Comparison of ENCODE assay signal across 1 cellular context in genomic region chr17:75127936-75128335, GRCh38. TPM values are rescaled to one million over a fixed set of nuclear protein-coding genes. Genes with fewer than 3 reads are reported as not detected.
"Had no signal": no experiment of that assay in that cellular context is flagged by ENCODE, and none has a peak within 500 bp of the region (broad histone marks: within the 10 kb centered on the region; RNA-seq: fewer than 3 reads in every experiment).

No MANE protein-coding gene starts in this region.

RNA-seq across cellular contexts. Expression of gene SLC16A5, which starts 40.2 kb away (rescaled TPM):
- total RNA-seq: SK-MEL-5 had no signal
